Comparison of ENCODE assay signal across 1 cellular context in genomic region chr19:47319923-47320871, GRCh38.
TF ChIP-seq lines count a peak whose summit lies in the region.

No MANE protein-coding gene starts in this region.

TF ChIP-seq in HepG2, 621 proteins besides CTCF, POLR2A, EP300 and RAD21:
- TF ChIP-seq GABPB1 (CRISPR knock-in tag; IDR thresholded peaks at IDR 0.05): no peak
- TF ChIP-seq HBP1 (CRISPR knock-in tag; IDR thresholded peaks at IDR 0.05; ENCODE audit: low read depth): no peak
- TF ChIP-seq ZNF460 (CRISPR knock-in tag; IDR thresholded peaks at IDR 0.05; ENCODE audit: borderline replicate concordance): no peak
- TF ChIP-seq CERS6 (CRISPR knock-in tag; IDR thresholded peaks at IDR 0.05): no peak
- no peak for TF ChIP-seq CEBPB (IDR thresholded peaks at IDR 0.05; ENCODE audit: borderline replicate concordance, low read depth, low read length)
- 0 out of 2 replicates have a peak, but pooled peaks have one; percentile 15 for TF ChIP-seq ZNF687 (CRISPR knock-in tag; IDR thresholded peaks at IDR 0.05)
- no peak for TF ChIP-seq PRDM10 (CRISPR knock-in tag; IDR thresholded peaks at IDR 0.05; ENCODE audit: low read depth)
